Comparison of ENCODE assay signal across 8 cellular contexts in genomic region chrX:47619486-47620302, GRCh38. TPM values are rescaled to one million over a fixed set of nuclear protein-coding genes. Genes with fewer than 3 reads are reported as not detected.
A peak's percentile ranks its signal among the peaks of the same experiment; 100 is the strongest.
DNase-seq lines count a peak whose midpoint lies in the region; ATAC-seq and TF ChIP-seq lines count a peak whose summit lies in the region.

SYN1 (minus strand) TSS chrX:47619857; CDS start chrX:47619728, 129 bp downstream.

- H3K27me3 ChIP-seq in HUES64 (ENCODE audit: insufficient read depth, low read length) (peaks cover 6% of the 10 kb centered on the region), PC-3 (ENCODE audit: low read length) (no peaks in the 10 kb centered on the region)

- H3K4me1 Mint-ChIP-seq in natural killer cell: peaks cover 0 to 6% of the 10 kb centered on the region in 2 donors

- ATAC-seq in PC-3: 0 out of 2 replicates have a peak, but pooled peaks have one; percentile 20
- ATAC-seq in natural killer cell: peak; percentile 94 to 97 (median 97)

- H3K27ac Mint-ChIP-seq in natural killer cell: no peak within 1 kb of the TSS

- H3K9me3 ChIP-seq in HUES64 (ENCODE audit: insufficient read depth, low read depth, low read length) (no peaks in the 10 kb centered on the region), PC-3 (ENCODE audit: low read length) (no peaks in the 10 kb centered on the region)

- no peaks in the 10 kb centered on the region for H3K9me3 Mint-ChIP-seq in natural killer cell

- 1% methylated on average over 64 of the region's 88 CpGs for WGBS in HUES64

- DNase-seq in AG04449 (ENCODE audit: low read depth, low spot score): no peak
- DNase-seq in GM19240 (ENCODE audit: insufficient read length, low spot score): peak; percentile 76
- DNase-seq in PC-3: peak; percentile 38
- peak; percentile 71 for DNase-seq in activated T-helper 1 cell treated with Interleukin-2 at 50 U/mL for 16 hours (ENCODE audit: low read depth)
- DNase-seq in fibroblast of gingiva (ENCODE audit: low read depth): peak; percentile 69
- peak; percentile 79 for DNase-seq in natural killer cell
- DNase-seq in stimulated activated CD8-positive, alpha-beta memory T cell treated with anti-CD3 and anti-CD28 coated beads, Interleukin-7, amount 100 ng/mL, for 48 hours (ENCODE audit: extremely low read depth in 1 of 2, low read depth in 1 of 2): peak; percentile 57 to 60

- no peaks in the 10 kb centered on the region for H3K9me2 ChIP-seq in PC-3 (replicated peaks; ENCODE audit: low read length)

- H3K36me3 Mint-ChIP-seq in natural killer cell: no peaks in the 10 kb centered on the region

- H3K4me2 ChIP-seq in PC-3 (ENCODE audit: low read length): no peak within 1 kb of the TSS

- no peak within 1 kb of the TSS for H3K9ac ChIP-seq in HUES64 (ENCODE audit: low read depth, low read length)
- H3K9ac ChIP-seq in PC-3 (ENCODE audit: low read length): no peak within 1 kb of the TSS

- POLR2A ChIA-PET in AG04449 (lab: Yijun Ruan, JAX): no interaction called here
- POLR2A ChIA-PET in PC-3 (lab: Charles Lee; ENCODE audit: unreplicated experiment): no interaction called here

- peaks cover 55 to 58% of the 10 kb centered on the region in 2 donors for H3K27me3 Mint-ChIP-seq in natural killer cell (ENCODE audit: low read depth in 2 of 2)

- intact Hi-C loops in PC-3 (cut with micrococcal nuclease) (no loop called here), natural killer cell (cut with micrococcal nuclease) (loop anchor here (1.0 to 5.0 kb wide), 2 partner anchors 38 to 58 kb away; partner anchors contain the start of genes ARAF and UXT)

- no peaks in the 10 kb centered on the region for H3K79me2 ChIP-seq in PC-3 (ENCODE audit: low read length)

- H3K4me3 ChIP-seq in AG04449 (ENCODE audit: low read depth, low read length) (peak within 1 kb of the TSS; percentile 51), HUES64 (ENCODE audit: low read length) (peak within 1 kb of the TSS; percentile 54), PC-3 (ENCODE audit: low read length) (no peak within 1 kb of the TSS)

- CTCF ChIA-PET in AG04449 (lab: Yijun Ruan, JAX): no interaction called here
- CTCF ChIA-PET in PC-3 (lab: Charles Lee): no interaction called here

- no peaks in the 10 kb centered on the region for H4K20me1 ChIP-seq in PC-3 (ENCODE audit: low read length)

- H3K4me1 ChIP-seq in HUES64 (ENCODE audit: insufficient read depth, low read length) (no peaks in the 10 kb centered on the region; the same call in 1 of the 2 replicates), PC-3 (ENCODE audit: insufficient read depth, low read length) (no peaks in the 10 kb centered on the region)

- peak within 1 kb of the TSS; percentile 17 for H3K4me3 Mint-ChIP-seq in natural killer cell

- no peak within 1 kb of the TSS for H3K27ac ChIP-seq in HUES64 (ENCODE audit: low read depth, low read length)
- no peak within 1 kb of the TSS for H3K27ac ChIP-seq in PC-3 (ENCODE audit: low read length)

- H3K36me3 ChIP-seq in HUES64 (ENCODE audit: insufficient read depth, low read length) (no peaks in the 10 kb centered on the region), PC-3 (ENCODE audit: low read depth, low read length) (no peaks in the 10 kb centered on the region)

- no TSS peak for BruUV-seq in PC-3 (replicated peaks; lab: Mats Ljungman, UMichigan)

- H3F3A ChIP-seq in PC-3 (ENCODE audit: low read length, unreplicated experiment): no peaks in the 10 kb centered on the region

- TF ChIP-seq CTCF in AG04449 (IDR thresholded peaks at IDR 0.05; ENCODE audit: insufficient read depth, low read length, missing control alignments) (peak; percentile 6), PC-3 (conservative IDR thresholded peaks at IDR 0.05; ENCODE audit: low read depth, low read length) (no peak), natural killer cell (IDR thresholded peaks at IDR 0.05) (no peak)

- H2AFZ ChIP-seq in PC-3 (ENCODE audit: low read length): no peak within 1 kb of the TSS

RNA-seq across cellular contexts. Expression of gene SYN1, which starts in this region (rescaled TPM):
- 8.3 TPM for polyA plus RNA-seq in HUES64 (2013, experiment 1 of 2)
- 10.6 TPM for polyA plus RNA-seq in HUES64 (2013, experiment 2 of 2)
- total RNA-seq in PC-3 (2014; rRNA removed) (not detected in 2 replicates), natural killer cell (under 1 TPM in 1 of 3 donors, not detected in 2; 0.40 TPM)

Comparison
In these comparisons a context has a peak if more than half of its experiments do, and no peak if none do; other contexts are left out.
1. Peak in DNase-seq and ATAC-seq in PC-3; RNA of the gene not detected or under 1 TPM.
2. Peak in DNase-seq and ATAC-seq in natural killer cell; RNA of the gene not detected or under 1 TPM.